In genomic region chr7:30850426-30850825, GRCh38 we compare ENCODE assay signal across 24 cellular contexts.
DNase-seq lines count a peak whose midpoint lies in the region; ATAC-seq, FAIRE-seq and TF ChIP-seq lines count a peak whose summit lies in the region.
"Had no signal": no experiment of that assay in that cellular context is flagged by ENCODE, and none has a peak within 500 bp of the region (broad histone marks: within the 10 kb centered on the region; RNA-seq: fewer than 3 reads in every experiment).

No MANE protein-coding gene starts in this region.

- H3K27me3 ChIP-seq in GM23338 (ENCODE audit: insufficient read depth) (no peaks in the 10 kb centered on the region), esophagus squamous epithelium (no peaks in the 10 kb centered on the region), rectal smooth muscle tissue (ENCODE audit: control insufficient read depth, insufficient read depth, low read length) (no peaks in the 10 kb centered on the region), tibial artery (no peaks in the 10 kb centered on the region), suprapubic skin (no peaks in the 10 kb centered on the region)
- H3K27me3 ChIP-seq: SJSA1 had no signal

- DNase-seq in GM23338 (ENCODE audit: low spot score): no peak
- no peak for DNase-seq in esophagus squamous epithelium (lab: John Stamatoyannopoulos, UW)
- DNase-seq in tibial artery: no peak
- DNase-seq in kidney: no peak
- no peak for DNase-seq in COLO668 (lab: John Stamatoyannopoulos, UW; ENCODE audit: unreplicated experiment)
- DNase-seq in suprapubic skin (ENCODE audit: low spot score in 2 of 2): no peak
- DNase-seq: CD4-positive, alpha-beta T cell; COR-L47; DMS53; GOT3; HCEC 1CT; Karpas-422; NCI-H1092; NCI-H1417 treated with DMSO at 0.1 percent for 48 hours; NCI-H1694 treated with DMSO at 0.1 percent for 48 hours; NCI-H2081; NCI-H2227 treated with DMSO at 0.1 percent for 48 hours; NCI-H69; Right ventricle myocardium superior; RPMI8226 had no signal

- TF ChIP-seq POLR2A in esophagus squamous epithelium (IDR thresholded peaks at IDR 0.05) (no peak), suprapubic skin (IDR thresholded peaks at IDR 0.05) (no peak)

- H3K36me3 ChIP-seq in GM23338 (ENCODE audit: insufficient read depth) (no peaks in the 10 kb centered on the region), esophagus squamous epithelium (no peaks in the 10 kb centered on the region), rectal smooth muscle tissue (ENCODE audit: control insufficient read depth, insufficient read depth, low read length) (no peaks in the 10 kb centered on the region), tibial artery (peaks cover 0 to 13% (median 0%) of the 10 kb centered on the region in 3 donors), kidney (ENCODE audit: control insufficient read depth in 1 of 2, insufficient read depth in 2 of 2, low read length in 2 of 2) (peaks cover 0 to 6% of the 10 kb centered on the region in 2 donors), suprapubic skin (no peaks in the 10 kb centered on the region)
- H3K36me3 ChIP-seq: SJSA1 had no signal

- no peak for FAIRE-seq in kidney (lab: Jason Lieb, UNC)
- FAIRE-seq: GM18507 had no signal

- H3K4me3 Mint-ChIP-seq in GM23338: no peak overlapping the region
- H3K4me3 Mint-ChIP-seq: CD4-positive, alpha-beta T cell had no signal

- no peaks in the 10 kb centered on the region for H3F3A ChIP-seq in GM23338 (replicated peaks; ENCODE audit: low read depth)

- no peaks in the 10 kb centered on the region for H3K36me3 Mint-ChIP-seq in GM23338 (ENCODE audit: low read depth)

- TF ChIP-seq CTCF in GM23338 (conservative IDR thresholded peaks at IDR 0.05; ENCODE audit: low read depth in 2 of 2) (no peak), esophagus squamous epithelium (IDR thresholded peaks at IDR 0.05) (no peak), tibial artery (IDR thresholded peaks at IDR 0.05) (no peak), kidney (IDR thresholded peaks at IDR 0.05; ENCODE audit: borderline replicate concordance, extremely low read depth, insufficient read depth) (no peak), suprapubic skin (IDR thresholded peaks at IDR 0.05) (no peak)

- H3K4me1 ChIP-seq in GM23338 (ENCODE audit: insufficient read depth) (no peaks in the 10 kb centered on the region), esophagus squamous epithelium (peaks cover 0 to 71% (median 15%) of the 10 kb centered on the region in 3 donors), rectal smooth muscle tissue (ENCODE audit: control insufficient read depth, insufficient read depth, low read length) (peaks cover 36% of the 10 kb centered on the region), tibial artery (peaks cover 0 to 87% (median 62%) of the 10 kb centered on the region in 4 donors), kidney (ENCODE audit: control insufficient read depth in 1 of 2, insufficient read depth in 1 of 2, low read depth in 1 of 2, low read length in 2 of 2) (peaks cover 0 to 7% of the 10 kb centered on the region in 2 donors), suprapubic skin (peaks cover 28% of the 10 kb centered on the region)
- H3K4me1 ChIP-seq: SJSA1 had no signal

- WGBS in esophagus squamous epithelium, 2 donors: 96% methylated on average over 9 of the region's 17 CpGs; no CpG with 5 or more reads in 1 of the 2 donors
- 81% methylated on average over 8 of the region's 17 CpGs for WGBS in suprapubic skin

- ATAC-seq in GM23338: no peak

- no peak for TF ChIP-seq EP300 in suprapubic skin (IDR thresholded peaks at IDR 0.05)

- H4K20me1 ChIP-seq in GM23338 (replicated peaks; ENCODE audit: insufficient read depth): no peaks in the 10 kb centered on the region

- intact Hi-C loops in esophagus squamous epithelium (cut with DNase I) (no loop called here), tibial artery (cut with DNase I; ENCODE audit: low total_unique reads) (loop anchor here (10.0 kb wide), 1 partner anchor 86 kb away; no protein-coding TSS in a partner anchor), kidney (cut with DNase I) (no loop called here)

- no peak overlapping the region for H3K4me2 ChIP-seq in GM23338

- peaks cover 20% of the 10 kb centered on the region for H3K4me1 Mint-ChIP-seq in GM23338

- H3K9me2 ChIP-seq in GM23338 (ENCODE audit: insufficient read depth): no peaks in the 10 kb centered on the region

- H3K9me3 Mint-ChIP-seq in GM23338: no peaks in the 10 kb centered on the region
- H3K9me3 Mint-ChIP-seq: CD4-positive, alpha-beta T cell had no signal

- H3K27ac ChIP-seq in GM23338 (ENCODE audit: low read depth) (no peak overlapping the region), esophagus squamous epithelium (peak overlapping the region in 3 of 4 donors; percentile 76 to 86 (median 80)), rectal smooth muscle tissue (ENCODE audit: low read depth, low read length) (peak overlapping the region; percentile 1), tibial artery (peak overlapping the region; percentile 93 to 97), kidney (ENCODE audit: low read depth in 2 of 2, low read length in 2 of 2) (no peak overlapping the region), suprapubic skin (no peak overlapping the region)
- H3K27ac ChIP-seq: HL-60, SJSA1 had no signal

- H3K79me2 ChIP-seq in GM23338 (replicated peaks; ENCODE audit: insufficient read depth): no peaks in the 10 kb centered on the region

- H3K4me3 ChIP-seq in GM23338: no peak overlapping the region
- no peak overlapping the region for H3K4me3 ChIP-seq in esophagus squamous epithelium
- H3K4me3 ChIP-seq in rectal smooth muscle tissue (ENCODE audit: low read length): no peak overlapping the region
- H3K4me3 ChIP-seq in tibial artery: no peak overlapping the region
- H3K4me3 ChIP-seq in kidney (ENCODE audit: low read length in 2 of 2): no peak overlapping the region
- H3K4me3 ChIP-seq in suprapubic skin: no peak overlapping the region
- H3K4me3 ChIP-seq: SJSA1 had no signal

- H3K9ac ChIP-seq in rectal smooth muscle tissue (ENCODE audit: low read length) (no peak overlapping the region), kidney (ENCODE audit: low read length in 2 of 2) (no peak overlapping the region)

- peak overlapping the region; percentile 8; the same call in 1 of the 2 replicates for H3K27ac Mint-ChIP-seq in GM23338
- H3K27ac Mint-ChIP-seq: CD4-positive, alpha-beta T cell had no signal

- no peaks in the 10 kb centered on the region for H3K9me3 ChIP-seq in esophagus squamous epithelium
- H3K9me3 ChIP-seq in tibial artery: no peaks in the 10 kb centered on the region
- no peaks in the 10 kb centered on the region for H3K9me3 ChIP-seq in kidney (ENCODE audit: control insufficient read depth in 1 of 2, low read length in 2 of 2)
- H3K9me3 ChIP-seq in suprapubic skin: no peaks in the 10 kb centered on the region
- H3K9me3 ChIP-seq: SJSA1 had no signal

- peaks cover 11% of the 10 kb centered on the region for H3K27me3 Mint-ChIP-seq in GM23338 (ENCODE audit: insufficient read depth, low read depth, poor library complexity)
- H3K27me3 Mint-ChIP-seq: CD4-positive, alpha-beta T cell had no signal

- no peak overlapping the region for H2AFZ ChIP-seq in GM23338

TF ChIP-seq in GM23338, 12 proteins besides CTCF, POLR2A, EP300 and RAD21:
- TF ChIP-seq EZH2 (IDR thresholded peaks at IDR 0.05; ENCODE audit: low read depth, unreplicated experiment): no peak
- TF ChIP-seq NANOG (IDR thresholded peaks at IDR 0.05; ENCODE audit: borderline replicate concordance): no peak
- no peak for TF ChIP-seq ZNF331 (CRISPR knock-in tag; IDR thresholded peaks at IDR 0.05; ENCODE audit: low read depth)
- no peak for TF ChIP-seq ZNF114 (CRISPR knock-in tag; IDR thresholded peaks at IDR 0.05)
- TF ChIP-seq CREB1 (CRISPR knock-in tag; IDR thresholded peaks at IDR 0.05; ENCODE audit: low read depth): no peak

Comparison
In these comparisons a context has a peak if more than half of its experiments do, and no peak if none do; other contexts are left out.
1. H3K27ac ChIP-seq: peak in esophagus squamous epithelium (3 of 4), rectal smooth muscle tissue (single experiment) and tibial artery (2 of 2); none in GM23338 (single experiment), kidney (0 of 2) and suprapubic skin (single experiment).